23 cellular contexts compared by ENCODE assay signal in the genomic region with DNA sequence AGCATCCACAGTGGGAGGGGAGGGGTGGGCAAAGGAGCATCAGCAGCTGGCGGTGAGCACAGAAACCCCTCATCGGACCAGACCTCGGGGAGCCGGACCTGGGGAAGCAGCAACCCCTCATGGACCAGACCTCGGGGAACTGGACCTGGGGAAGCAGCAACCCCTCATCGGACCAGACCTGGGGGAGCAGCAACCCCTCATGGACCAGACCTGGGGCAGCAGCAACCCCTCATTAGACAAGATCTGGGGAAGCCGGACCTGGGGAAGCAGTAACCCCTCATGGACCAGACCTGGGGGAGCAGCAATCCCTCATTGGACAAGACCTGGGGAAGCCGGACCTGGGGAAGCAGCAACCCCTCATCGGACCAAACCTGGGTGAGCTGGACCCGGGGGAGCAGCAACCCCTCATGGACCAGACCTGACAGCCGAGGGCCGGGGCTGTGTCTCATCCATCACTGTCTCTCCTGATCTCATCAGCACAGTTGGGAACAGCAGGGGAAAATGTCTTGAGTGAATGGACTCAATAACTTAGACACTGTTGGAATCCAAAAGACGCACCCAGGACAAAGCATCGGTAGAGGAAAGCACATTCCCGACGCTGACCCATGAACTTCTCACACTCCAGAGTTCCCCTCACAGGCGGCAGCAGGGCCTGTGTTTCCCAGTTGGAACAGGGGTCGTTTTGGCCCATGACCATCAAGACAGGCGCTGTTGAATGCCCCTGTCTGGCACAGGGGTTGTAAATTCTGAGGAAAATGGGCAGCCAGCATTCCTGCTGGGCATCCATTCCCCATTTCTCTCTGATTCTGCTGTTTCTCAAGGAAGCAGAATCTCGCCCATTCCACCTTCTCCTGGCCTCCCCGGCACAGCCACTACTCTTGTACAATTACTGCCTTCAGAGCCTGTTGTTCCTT.
"Had no signal": no experiment of that assay in that cellular context is flagged by ENCODE, and none has a peak within 500 bp of the region (broad histone marks: within the 10 kb centered on the region; RNA-seq: fewer than 3 reads in every experiment).

No MANE protein-coding gene starts in this region.

- DNase-seq: activated CD4-positive, alpha-beta T cell treated with anti-CD3 and anti-CD28 coated beads for 36 hours; activated CD4-positive, alpha-beta T cell treated with anti-CD3 and anti-CD28 coated beads, Interleukin-2, amount 50 U/mL, for 4 hours; activated CD8-positive, alpha-beta memory T cell treated with anti-CD3 and anti-CD28 coated beads, Interleukin-2, amount 50 U/mL, for 48 hours; activated CD8-positive, alpha-beta T cell treated with anti-CD3 and anti-CD28 coated beads, Interleukin-2, amount 10 ng/mL, durations not matched to agents 7 days and 5 days; activated naive CD4-positive, alpha-beta T cell treated with Interleukin-2 at 50 U/mL for 16 hours; activated naive CD8-positive, alpha-beta T cell treated with anti-CD3 and anti-CD28 coated beads, Interleukin-2, amount 50 U/mL, for 24 hours; activated T-cell treated with anti-CD3 and anti-CD28 coated beads, Interleukin-2, amount 50 U/mL, for 1 hour; amniotic stem cell; body of pancreas; Kasumi-1; KBM-7; NCI-H1105 treated with DMSO at 0.1 percent for 48 hours; NCI-H1436 treated with DMSO at 0.1 percent for 48 hours; NCI-H187; NCI-H2081; NCI-H446; NCI-H524; PC-3; SHP77 treated with DMSO at 0.1 percent for 48 hours; T-helper 17 cell; T1000; WERI-Rb-1 had no signal

- H3K4me1 ChIP-seq: ascending aorta, body of pancreas had no signal

- H3K9me3 ChIP-seq: ascending aorta, body of pancreas had no signal

- H3K36me3 ChIP-seq: ascending aorta, WERI-Rb-1 had no signal

- H3K4me3 ChIP-seq: ascending aorta, body of pancreas had no signal

- H3K27me3 ChIP-seq: ascending aorta, body of pancreas had no signal

- H3K27ac ChIP-seq: ascending aorta, body of pancreas, WERI-Rb-1 had no signal
